ENCODE assay signal across 12 cellular contexts in the genomic region with DNA sequence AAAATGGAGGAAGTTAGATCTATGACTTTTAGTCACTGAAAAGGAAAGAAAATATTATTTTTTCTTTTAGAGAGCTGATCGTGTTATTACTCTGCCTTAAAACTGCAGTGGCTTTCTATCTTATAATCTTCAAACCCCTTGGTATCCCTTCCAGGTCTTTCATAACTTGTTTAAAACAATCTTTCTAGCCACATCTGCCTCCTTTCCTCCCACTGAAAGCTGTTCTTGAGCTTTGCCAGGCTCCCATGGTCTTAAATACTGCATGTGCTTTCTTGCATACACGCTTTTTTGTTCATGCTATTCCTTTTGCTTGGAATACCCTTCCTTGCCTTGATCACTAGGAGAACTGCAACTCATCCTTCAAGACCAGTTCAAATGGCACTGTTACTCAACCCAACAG.
A peak's percentile ranks its signal among the peaks of the same experiment; 100 is the strongest.
DNase-seq lines count a peak whose midpoint lies in the region; ATAC-seq, FAIRE-seq and TF ChIP-seq lines count a peak whose summit lies in the region.
"Had no signal": no experiment of that assay in that cellular context is flagged by ENCODE, and none has a peak within 500 bp of the region (broad histone marks: within the 10 kb centered on the region; RNA-seq: fewer than 3 reads in every experiment).

No MANE protein-coding gene starts in this region.

- intact Hi-C loops in right lobe of liver (cut with DNase I) = no loop called here
- intact Hi-C loops in HepG2 (cut with micrococcal nuclease; ENCODE audit: unreplicated experiment) = no loop called here
- intact Hi-C loops in psoas muscle (cut with DNase I) = loop anchor here in 1 of 2 donors (2.0 kb wide), 1 partner anchor 34 kb away; no protein-coding TSS in a partner anchor

- no TSS peak for BruUV-seq in HepG2 (replicated peaks; lab: Mats Ljungman, UMichigan)

- H3K4me3 ChIP-seq in right lobe of liver (no peak overlapping the region), HepG2 (replicated peaks in 1 of 3; ENCODE audit: insufficient read depth in 1 of 3, low read depth in 2 of 3, low read length in 3 of 3) (no peak overlapping the region), gastroesophageal sphincter (no peak overlapping the region), psoas muscle (peak overlapping the region; percentile 20)

- no peaks in the 10 kb centered on the region for H4K20me1 ChIP-seq in HepG2 (ENCODE audit: insufficient read depth, low read length)

- H3K9ac ChIP-seq in HepG2 (ENCODE audit: insufficient read depth, low read depth, low read length) = no peak overlapping the region

- H2AFZ ChIP-seq in HepG2 (ENCODE audit: low read length) = no peak overlapping the region

- TF ChIP-seq RAD21 in HepG2 (CRISPR knock-in tag; IDR thresholded peaks at IDR 0.05) = no peak

- H3K9me3 ChIP-seq in right lobe of liver = no peaks in the 10 kb centered on the region
- H3K9me3 ChIP-seq in HepG2 (ENCODE audit: low read length) = no peaks in the 10 kb centered on the region
- H3K9me3 ChIP-seq in gastroesophageal sphincter = no peaks in the 10 kb centered on the region
- H3K9me3 ChIP-seq in psoas muscle = no peaks in the 10 kb centered on the region

- in situ Hi-C loops in HepG2 (cut with HindIII; ENCODE audit: extremely low pct_ligation_motif_present, low pct_unique_long_range_greater_than_20kb) = no loop called here

- POLR2A ChIA-PET in HepG2 (lab: Yijun Ruan, JAX) = no interaction called here

- ATAC-seq in right lobe of liver (no peak), HepG2 (no peak), gastroesophageal sphincter (peak; percentile 35), psoas muscle (peak; percentile 22 to 29 (median 25)), GM18519 (IDR thresholded peaks at IDR 0.05; ENCODE audit: low FRiP score, unreplicated experiment) (no peak)

- no peak for TF ChIP-seq EP300 in HepG2 (IDR thresholded peaks at IDR 0.05; ENCODE audit: low read depth in 2 of 2, low read length in 2 of 2)
- no peak for TF ChIP-seq EP300 in HepG2 (CRISPR knock-in tag; IDR thresholded peaks at IDR 0.05; ENCODE audit: borderline replicate concordance)
- TF ChIP-seq EP300 in gastroesophageal sphincter (IDR thresholded peaks at IDR 0.05) = no peak

- H3K27me3 ChIP-seq in right lobe of liver (no peaks in the 10 kb centered on the region), HepG2 (ENCODE audit: control insufficient read depth in 1 of 2, insufficient read depth in 2 of 2, low read length in 2 of 2) (no peaks in the 10 kb centered on the region), gastroesophageal sphincter (no peaks in the 10 kb centered on the region), psoas muscle (ENCODE audit: insufficient read depth in 3 of 3, low read length in 2 of 3) (no peaks in the 10 kb centered on the region)

- TF ChIP-seq POLR2A in right lobe of liver (IDR thresholded peaks at IDR 0.05) (no peak), HepG2 (IDR thresholded peaks at IDR 0.05; ENCODE audit: insufficient read depth in 1 of 2, low read depth in 2 of 2, low read length in 2 of 2) (no peak), gastroesophageal sphincter (IDR thresholded peaks at IDR 0.05) (no peak)

- WGBS in right lobe of liver (ENCODE audit: insufficient coverage, low coverage, low lambda C conversion rate, missing lambda C conversion rate) = 68% methylated on average over 2 of the region's 2 CpGs
- WGBS in HepG2 (ENCODE audit: low lambda C conversion rate) = 37% methylated on average over 2 of the region's 2 CpGs
- 25 to 31% methylated on average over 2 of the region's 2 CpGs for WGBS in gastroesophageal sphincter (ENCODE audit: low coverage in 1 of 2), 2 donors
- WGBS in psoas muscle, 3 donors = 29 to 42% (median 36%) methylated on average over 2 of the region's 2 CpGs

- no peaks in the 10 kb centered on the region for H3K79me2 ChIP-seq in HepG2 (ENCODE audit: insufficient read depth, low read length)

- H3K4me2 ChIP-seq in HepG2 (ENCODE audit: low read depth, low read length) = no peak overlapping the region

- CTCF ChIA-PET in HepG2 (lab: Yijun Ruan, JAX; ENCODE audit: low intra/inter-chr PET ratio, low total read pairs) = no interaction called here

- H3K36me3 ChIP-seq in right lobe of liver = no peaks in the 10 kb centered on the region
- H3K36me3 ChIP-seq in HepG2 (replicated peaks in 1 of 2; ENCODE audit: control insufficient read depth in 1 of 2, insufficient read depth in 2 of 2, low read length in 2 of 2) = no peaks in the 10 kb centered on the region
- no peaks in the 10 kb centered on the region for H3K36me3 ChIP-seq in gastroesophageal sphincter
- H3K36me3 ChIP-seq in psoas muscle (ENCODE audit: insufficient read depth in 1 of 2, low read depth in 1 of 2) = no peaks in the 10 kb centered on the region

- DNase-seq in right lobe of liver (no peak), HepG2 (ENCODE audit: low spot score) (no peak), psoas muscle (no peak), medulla oblongata (ENCODE audit: extremely low spot score) (no peak), UCSD-AML1 (lab: John Stamatoyannopoulos, UW; ENCODE audit: unreplicated experiment) (no peak), kidney tubule cell (ENCODE audit: low spot score) (no peak)
- DNase-seq: activated B cell treated with CpG ODN at 0.5 μM for 24 hours, NCI-H1092, NCI-H526 had no signal

- TF ChIP-seq CTCF in right lobe of liver (IDR thresholded peaks at IDR 0.05) = no peak
- TF ChIP-seq CTCF in HepG2 (CRISPR knock-in tag; IDR thresholded peaks at IDR 0.05) = no peak
- no peak for TF ChIP-seq CTCF in gastroesophageal sphincter (IDR thresholded peaks at IDR 0.05)
- TF ChIP-seq CTCF in psoas muscle (IDR thresholded peaks at IDR 0.05) = no peak

- H3K4me1 ChIP-seq in right lobe of liver (peaks cover 0 to 6% (median 0%) of the 10 kb centered on the region in 4 donors), HepG2 (ENCODE audit: insufficient read depth, low read length) (no peaks in the 10 kb centered on the region; the same call in 1 of the 2 replicates), gastroesophageal sphincter (peaks cover 0 to 16% (median 0%) of the 10 kb centered on the region in 3 donors), psoas muscle (peaks cover 27% of the 10 kb centered on the region)

- no peak for FAIRE-seq in HepG2 (lab: Jason Lieb, UNC)
- FAIRE-seq: A204.1 had no signal

- H3K27ac ChIP-seq in right lobe of liver = peak overlapping the region in 2 of 3 donors; percentile 11 to 47
- no peak overlapping the region for H3K27ac ChIP-seq in HepG2 (ENCODE audit: extremely low read length, insufficient read depth, low read length)
- H3K27ac ChIP-seq in gastroesophageal sphincter = peak overlapping the region; percentile 19 to 65 (median 54)
- peak overlapping the region; percentile 78 for H3K27ac ChIP-seq in psoas muscle

TF ChIP-seq in HepG2, 621 proteins besides CTCF, POLR2A, EP300 and RAD21 (continues in another document):
- TF ChIP-seq KAT7 (CRISPR knock-in tag; IDR thresholded peaks at IDR 0.05; ENCODE audit: borderline replicate concordance) (no peak), ELF3 (CRISPR knock-in tag; IDR thresholded peaks at IDR 0.05) (no peak), TMF1 (CRISPR knock-in tag; IDR thresholded peaks at IDR 0.05; ENCODE audit: low read depth) (no peak), SMYD3 (CRISPR knock-in tag; IDR thresholded peaks at IDR 0.05) (no peak)
- TF ChIP-seq, protein P1, sequence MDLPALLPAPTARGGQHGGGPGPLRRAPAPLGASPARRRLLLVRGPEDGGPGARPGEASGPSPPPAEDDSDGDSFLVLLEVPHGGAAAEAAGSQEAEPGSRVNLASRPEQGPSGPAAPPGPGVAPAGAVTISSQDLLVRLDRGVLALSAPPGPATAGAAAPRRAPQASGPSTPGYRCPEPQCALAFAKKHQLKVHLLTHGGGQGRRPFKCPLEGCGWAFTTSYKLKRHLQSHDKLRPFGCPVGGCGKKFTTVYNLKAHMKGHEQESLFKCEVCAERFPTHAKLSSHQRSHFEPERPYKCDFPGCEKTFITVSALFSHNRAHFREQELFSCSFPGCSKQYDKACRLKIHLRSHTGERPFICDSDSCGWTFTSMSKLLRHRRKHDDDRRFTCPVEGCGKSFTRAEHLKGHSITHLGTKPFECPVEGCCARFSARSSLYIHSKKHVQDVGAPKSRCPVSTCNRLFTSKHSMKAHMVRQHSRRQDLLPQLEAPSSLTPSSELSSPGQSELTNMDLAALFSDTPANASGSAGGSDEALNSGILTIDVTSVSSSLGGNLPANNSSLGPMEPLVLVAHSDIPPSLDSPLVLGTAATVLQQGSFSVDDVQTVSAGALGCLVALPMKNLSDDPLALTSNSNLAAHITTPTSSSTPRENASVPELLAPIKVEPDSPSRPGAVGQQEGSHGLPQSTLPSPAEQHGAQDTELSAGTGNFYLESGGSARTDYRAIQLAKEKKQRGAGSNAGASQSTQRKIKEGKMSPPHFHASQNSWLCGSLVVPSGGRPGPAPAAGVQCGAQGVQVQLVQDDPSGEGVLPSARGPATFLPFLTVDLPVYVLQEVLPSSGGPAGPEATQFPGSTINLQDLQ (CRISPR knock-in tag; IDR thresholded peaks at IDR 0.05) = no peak

Comparison
In these comparisons a context has a peak if more than half of its experiments do, and no peak if none do; other contexts are left out.
1. ATAC-seq: peak in gastroesophageal sphincter (single experiment) and psoas muscle (4 of 4); none in right lobe of liver (0 of 4), HepG2 (single experiment) and GM18519 (single experiment).